23 cellular contexts compared by ENCODE assay signal in the genomic region with DNA sequence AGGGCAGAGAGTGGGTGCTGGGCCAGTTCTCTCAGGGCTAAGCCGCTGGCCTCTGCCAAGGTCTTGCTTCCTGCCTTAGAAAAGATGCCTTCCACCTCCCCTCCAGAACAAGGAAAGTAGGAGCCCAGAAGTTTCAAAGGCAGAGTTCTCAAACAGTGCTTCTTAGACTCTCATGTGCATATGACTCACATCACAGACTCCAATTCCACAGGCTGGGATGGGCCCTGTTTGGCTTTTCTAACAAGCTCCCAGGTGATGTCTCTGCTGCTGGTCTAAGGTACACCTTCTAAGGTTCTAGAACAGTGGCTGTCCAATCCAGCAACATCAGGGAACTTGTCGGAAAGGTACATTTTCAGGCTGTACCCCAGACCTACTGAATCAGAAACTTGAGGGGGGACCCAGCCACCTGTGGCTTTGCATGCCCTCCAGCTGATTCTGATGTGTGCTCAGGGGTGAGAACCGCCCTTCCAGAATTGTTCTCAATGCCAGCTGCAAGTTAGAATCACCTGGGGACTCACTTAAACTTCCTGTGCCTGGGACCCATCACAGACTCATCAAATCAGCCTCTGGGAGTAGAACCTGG. TPM values are rescaled to one million over a fixed set of nuclear protein-coding genes. Genes with fewer than 3 reads are reported as not detected.
DNase-seq lines count a peak whose midpoint lies in the region; FAIRE-seq and TF ChIP-seq lines count a peak whose summit lies in the region.
"Had no signal": no experiment of that assay in that cellular context is flagged by ENCODE, and none has a peak within 500 bp of the region (broad histone marks: within the 10 kb centered on the region; RNA-seq: fewer than 3 reads in every experiment).

No MANE protein-coding gene starts in this region.

- peak; percentile 28 for FAIRE-seq in bronchial epithelial cell (lab: Jason Lieb, UNC)
- peak; percentile 53 for FAIRE-seq in keratinocyte (lab: Jason Lieb, UNC)
- FAIRE-seq: A549, H54, RCC 7860 had no signal

- H3K27ac ChIP-seq in HEK293 (ENCODE audit: extremely low read depth, low read depth, low read length) (no peak overlapping the region), keratinocyte (ENCODE audit: control insufficient read depth, insufficient read depth, low read length) (no peak overlapping the region)
- H3K27ac ChIP-seq: A549, SK-N-MC had no signal

- H3K79me2 ChIP-seq in keratinocyte (ENCODE audit: control insufficient read depth, insufficient read depth, low read length) = no peaks in the 10 kb centered on the region

- no peak for TF ChIP-seq CTCF in HEK293 (tag by site-specific recombination; IDR thresholded peaks at IDR 0.05)
- no peak for TF ChIP-seq CTCF in bronchial epithelial cell (IDR thresholded peaks at IDR 0.05; ENCODE audit: insufficient read depth, low read length, severe bottlenecking)
- TF ChIP-seq CTCF in keratinocyte (optimal IDR thresholded peaks at IDR 0.05 in 1 of 3, IDR thresholded peaks at IDR 0.05 in 1 of 3, conservative IDR thresholded peaks at IDR 0.05 in 1 of 3; ENCODE audit: extremely low read depth in 1 of 3, insufficient read depth in 2 of 3, low read length in 3 of 3) = no peak

- peak; percentile 7 for DNase-seq in bronchial epithelial cell (ENCODE audit: low read depth)
- no peak for DNase-seq in keratinocyte (ENCODE audit: low read depth, low spot score)
- peak; percentile 6 for DNase-seq in pons (ENCODE audit: low spot score)
- DNase-seq in NCI-H748 treated with DMSO at 0.1 percent for 48 hours (lab: John Stamatoyannopoulos, UW) = no peak
- DNase-seq in NCI-H524 treated with DMSO at 0.1 percent for 48 hours (lab: John Stamatoyannopoulos, UW) = no peak
- DNase-seq in NCI-H1417 treated with DMSO at 0.1 percent for 48 hours (lab: John Stamatoyannopoulos, UW) = no peak
- no peak for DNase-seq in stimulated activated CD4-positive, alpha-beta T cell treated with anti-CD3 and anti-CD28 coated beads, Interleukin-12 subunit alpha, Interleukin-12 subunit beta, amount 100 ng/mL, for 4 hours
- DNase-seq: CD4-positive, CD25-positive, alpha-beta regulatory T cell; DMS79; HFFc6; KG1; NCI-H1092 treated with DMSO at 0.1 percent for 48 hours; NCI-H146; NCI-H2029; NCI-H226; NCI-H524; OCI-M1; Right ventricle myocardium superior had no signal

- H3K4me1 ChIP-seq in HEK293 (ENCODE audit: control insufficient read depth, insufficient read depth, low read length) (no peaks in the 10 kb centered on the region), keratinocyte (ENCODE audit: control insufficient read depth, extremely low read depth, insufficient read depth, low read length) (no peaks in the 10 kb centered on the region)
- H3K4me1 ChIP-seq: A549 had no signal

- H3K27me3 ChIP-seq in bronchial epithelial cell (ENCODE audit: control insufficient read depth, insufficient read depth, low read length) = no peaks in the 10 kb centered on the region
- no peaks in the 10 kb centered on the region for H3K27me3 ChIP-seq in keratinocyte (ENCODE audit: control insufficient read depth, extremely low read depth, insufficient read depth, low read length)

- CTCF ChIA-PET in HEK293 (lab: Yijun Ruan, JAX) = no interaction called here

- H3K36me3 ChIP-seq in HEK293 (ENCODE audit: control insufficient read depth in 2 of 2, insufficient read depth in 1 of 2, low read length in 2 of 2) (no peaks in the 10 kb centered on the region), bronchial epithelial cell (ENCODE audit: control insufficient read depth, insufficient read depth, low read length) (no peaks in the 10 kb centered on the region), keratinocyte (ENCODE audit: control insufficient read depth in 2 of 2, extremely low read depth in 1 of 2, insufficient read depth in 2 of 2, low read length in 2 of 2) (no peaks in the 10 kb centered on the region)

- no peak overlapping the region for H3K4me3 ChIP-seq in HEK293 (ENCODE audit: low read depth, low read length)
- no peak overlapping the region for H3K4me3 ChIP-seq in bronchial epithelial cell (ENCODE audit: low read depth, low read length)
- H3K4me3 ChIP-seq in keratinocyte (ENCODE audit: control insufficient read depth in 2 of 3, extremely low read depth in 1 of 3, insufficient read depth in 2 of 3, low read depth in 1 of 3, low read length in 3 of 3) = no peak overlapping the region
- H3K4me3 ChIP-seq: A549, SK-N-MC had no signal

- no peak overlapping the region for H2AFZ ChIP-seq in keratinocyte (ENCODE audit: control insufficient read depth, low read length)

- H3K9me3 ChIP-seq in HEK293 (ENCODE audit: control insufficient read depth, insufficient read depth, low read depth, low read length) (no peaks in the 10 kb centered on the region), keratinocyte (ENCODE audit: control insufficient read depth, low read depth, low read length) (no peaks in the 10 kb centered on the region)
- H3K9me3 ChIP-seq: A549 had no signal

- H3K9me1 ChIP-seq in keratinocyte (ENCODE audit: control insufficient read depth, extremely low read depth, insufficient read depth, low read length) = no peaks in the 10 kb centered on the region

- H3K4me2 ChIP-seq in keratinocyte (ENCODE audit: control insufficient read depth, extremely low read depth, insufficient read depth, low read depth, low read length) = no peak overlapping the region
- H3K4me2 ChIP-seq: A549 had no signal

- peaks cover 1% of the 10 kb centered on the region for H4K20me1 ChIP-seq in keratinocyte (ENCODE audit: control insufficient read depth, extremely low read depth, insufficient read depth, low read length)

- POLR2A ChIA-PET in HEK293 (lab: Yijun Ruan, JAX) = no interaction called here

- dilution Hi-C loops in keratinocyte (cut with MboI; ENCODE audit: extremely low pct_ligation_motif_present, low sequenced_read_pairs) = no loop called here

- H3K9ac ChIP-seq in keratinocyte (ENCODE audit: control insufficient read depth, extremely low read depth, insufficient read depth, low read length) = no peak overlapping the region

TF ChIP-seq in HEK293, 187 proteins besides CTCF, POLR2A, EP300 and RAD21 (continues in another document):
- TF ChIP-seq ZNF292 (tag by site-specific recombination; IDR thresholded peaks at IDR 0.05; ENCODE audit: borderline replicate concordance, low read depth) (no peak), SALL2 (tag by site-specific recombination; IDR thresholded peaks at IDR 0.05; ENCODE audit: borderline replicate concordance) (no peak), ZNF426 (tag by site-specific recombination; IDR thresholded peaks at IDR 0.05) (no peak), ZFHX2 (tag by site-specific recombination; conservative IDR thresholded peaks at IDR 0.05) (no peak), ZNF37A (tag by site-specific recombination; IDR thresholded peaks at IDR 0.05) (no peak), ZNF707 (tag by site-specific recombination; IDR thresholded peaks at IDR 0.05) (no peak), GLIS1 (tag by site-specific recombination; IDR thresholded peaks at IDR 0.05) (peak; percentile 6; the same call in 1 of the 2 replicates), ZNF747 (tag by site-specific recombination; IDR thresholded peaks at IDR 0.05) (no peak), ZNF555 (tag by site-specific recombination; conservative IDR thresholded peaks at IDR 0.05) (no peak), SCRT2 (tag by site-specific recombination; IDR thresholded peaks at IDR 0.05) (peak; percentile 93), SETDB1 (IDR thresholded peaks at IDR 0.05; ENCODE audit: insufficient read length, low read length) (no peak), SP3 (tag by site-specific recombination; IDR thresholded peaks at IDR 0.05) (no peak), TCF7L2 (IDR thresholded peaks at IDR 0.05; ENCODE audit: borderline replicate concordance, low read depth, low read length) (no peak), ZNF394 (tag by site-specific recombination; IDR thresholded peaks at IDR 0.05; ENCODE audit: borderline replicate concordance) (no peak), SCRT1 (tag by site-specific recombination; IDR thresholded peaks at IDR 0.05; ENCODE audit: borderline replicate concordance) (peak; percentile 53; the same call in 1 of the 2 replicates), ZNF600 (tag by site-specific recombination; IDR thresholded peaks at IDR 0.05) (no peak), REPIN1 (tag by site-specific recombination; IDR thresholded peaks at IDR 0.05; ENCODE audit: low read depth) (no peak), ZSCAN30 (tag by site-specific recombination; IDR thresholded peaks at IDR 0.05) (no peak)
- TF ChIP-seq, protein P1, sequence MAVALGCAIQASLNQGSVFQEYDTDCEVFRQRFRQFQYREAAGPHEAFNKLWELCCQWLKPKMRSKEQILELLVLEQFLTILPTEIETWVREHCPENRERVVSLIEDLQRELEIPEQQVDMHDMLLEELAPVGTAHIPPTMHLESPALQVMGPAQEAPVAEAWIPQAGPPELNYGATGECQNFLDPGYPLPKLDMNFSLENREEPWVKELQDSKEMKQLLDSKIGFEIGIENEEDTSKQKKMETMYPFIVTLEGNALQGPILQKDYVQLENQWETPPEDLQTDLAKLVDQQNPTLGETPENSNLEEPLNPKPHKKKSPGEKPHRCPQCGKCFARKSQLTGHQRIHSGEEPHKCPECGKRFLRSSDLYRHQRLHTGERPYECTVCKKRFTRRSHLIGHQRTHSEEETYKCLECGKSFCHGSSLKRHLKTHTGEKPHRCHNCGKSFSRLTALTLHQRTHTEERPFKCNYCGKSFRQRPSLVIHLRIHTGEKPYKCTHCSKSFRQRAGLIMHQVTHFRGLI (tag by site-specific recombination; IDR thresholded peaks at IDR 0.05) = no peak

RNA-seq across cellular contexts. Expression of gene PWP1, which starts 33.6 kb away (rescaled TPM):
- 67.2 and 92.1 TPM in 2 replicates for total RNA-seq in bronchial epithelial cell
- 82.0 to 221 TPM (median 137 TPM) in 3 replicates for polyA plus RNA-seq in keratinocyte
- polyA plus RNA-seq in keratinocyte (2011; ENCODE audit: low read depth) = 74.3 TPM
- polyA plus RNA-seq in keratinocyte (2011; cell fraction: cytosol; rRNA removed) = 120 and 188 TPM in 2 replicates
- 161 and 231 TPM in 2 replicates for polyA plus RNA-seq in keratinocyte (2011; cell fraction: nucleus; rRNA removed)
- 41.5 and 79.6 TPM in 2 replicates for polyA plus RNA-seq in keratinocyte (2012; ENCODE audit: low replicate concordance)
- polyA minus RNA-seq in keratinocyte = 14.5 to 67.1 TPM (median 42.0 TPM) in 3 replicates
- polyA minus RNA-seq in keratinocyte (2011; cell fraction: cytosol; rRNA and poly(A)+ RNA removed) = 98.2 TPM
- polyA minus RNA-seq in keratinocyte (2011; cell fraction: nucleus; rRNA and poly(A)+ RNA removed) = 27.0 and 50.0 TPM in 2 replicates

Comparison
In these comparisons a context has a peak if more than half of its experiments do, and no peak if none do; other contexts are left out.
1. DNase-seq: peak in bronchial epithelial cell (single experiment) and pons (single experiment); none in keratinocyte (single experiment), NCI-H748 treated with DMSO at 0.1 percent for 48 hours (single experiment), NCI-H524 treated with DMSO at 0.1 percent for 48 hours (single experiment), NCI-H1417 treated with DMSO at 0.1 percent for 48 hours (single experiment) and stimulated activated CD4-positive, alpha-beta T cell treated with anti-CD3 and anti-CD28 coated beads, Interleukin-12 subunit alpha, Interleukin-12 subunit beta, amount 100 ng/mL, for 4 hours (single experiment).